In genomic region chr18:25451077-25451658, GRCh38 we compare ENCODE assay signal across 8 cellular contexts.
"Had no signal": no experiment of that assay in that cellular context is flagged by ENCODE, and none has a peak within 500 bp of the region (broad histone marks: within the 10 kb centered on the region; RNA-seq: fewer than 3 reads in every experiment).

No MANE protein-coding gene starts in this region.

- DNase-seq: GDM1, GF-D8 had no signal

- H3K4me3 ChIP-seq: GM12878 had no signal

- ATAC-seq: GM12878 had no signal

- FAIRE-seq: G401.6, GM12878, GM12891, GM12892, GM18507, GM19239 had no signal
